Comparison of ENCODE assay signal across 6 cellular contexts in the genomic region with DNA sequence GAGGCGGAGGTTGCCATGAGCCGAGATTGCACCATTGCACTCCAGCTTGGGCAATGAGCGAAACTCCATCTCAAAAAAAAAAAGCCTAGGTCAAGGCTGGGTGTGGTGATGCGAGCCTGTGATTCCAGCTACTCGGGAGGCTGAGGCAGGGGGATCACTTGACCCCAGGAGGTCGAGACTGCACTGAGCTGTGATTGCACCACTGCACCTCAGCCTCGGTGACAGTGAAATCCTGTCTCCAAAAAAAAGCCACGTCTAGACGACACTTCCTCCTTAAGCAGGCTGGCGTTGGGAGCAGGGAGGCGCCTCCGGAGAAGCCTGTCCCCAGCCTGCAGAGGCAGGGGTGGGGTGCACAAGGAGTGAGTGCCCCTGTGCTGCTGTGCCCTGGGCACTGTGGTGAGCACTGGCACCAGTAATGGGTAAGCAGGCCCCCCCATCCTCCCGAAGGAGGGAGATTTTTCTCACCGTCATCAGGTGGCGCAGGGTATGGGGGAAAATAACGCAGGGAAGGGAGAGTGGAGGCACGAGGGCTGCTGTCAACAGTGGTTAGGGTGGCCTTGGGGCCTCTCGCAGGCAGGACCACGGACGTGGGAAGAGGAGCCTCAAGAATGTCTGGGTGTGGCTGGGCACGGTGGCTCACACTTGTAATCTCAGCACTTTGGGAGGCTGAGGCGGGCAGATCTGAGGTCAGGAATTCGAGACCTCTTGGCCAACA. TPM values are rescaled to one million over a fixed set of nuclear protein-coding genes. Genes with fewer than 3 reads are reported as not detected.
A peak's percentile ranks its signal among the peaks of the same experiment; 100 is the strongest.
DNase-seq lines count a peak whose midpoint lies in the region; ATAC-seq and TF ChIP-seq lines count a peak whose summit lies in the region.

No MANE protein-coding gene starts in this region.

- ATAC-seq in HG02588 (IDR thresholded peaks at IDR 0.05; ENCODE audit: unreplicated experiment) (no peak), HG03460 (IDR thresholded peaks at IDR 0.05; ENCODE audit: unreplicated experiment) (no peak), HG02642 (IDR thresholded peaks at IDR 0.05; ENCODE audit: poor library complexity, unreplicated experiment) (no peak)

- peak; percentile 69 for DNase-seq in stimulated activated naive CD4-positive, alpha-beta T cell treated with Interleukin-2 at 50 U/mL for 16 hours (lab: John Stamatoyannopoulos, UW)
- no peak for DNase-seq in stimulated activated naive CD4-positive, alpha-beta T cell (lab: John Stamatoyannopoulos, UW)
- no peak for DNase-seq in chondrocyte (ENCODE audit: low spot score)

- no peaks in the 10 kb centered on the region for H3K27me3 Mint-ChIP-seq in chondrocyte (ENCODE audit: low read depth)

- no peak overlapping the region for H3K4me3 Mint-ChIP-seq in chondrocyte (ENCODE audit: unreplicated experiment)

- peak overlapping the region; percentile 78 for H3K27ac Mint-ChIP-seq in chondrocyte (ENCODE audit: unreplicated experiment)

- H3K9me3 Mint-ChIP-seq in chondrocyte (ENCODE audit: low read depth) = no peaks in the 10 kb centered on the region

- H3K36me3 Mint-ChIP-seq in chondrocyte (ENCODE audit: low read depth) = peaks cover 14% of the 10 kb centered on the region

- H3K4me1 Mint-ChIP-seq in chondrocyte (ENCODE audit: low read depth) = peaks cover 15% of the 10 kb centered on the region

- TF ChIP-seq CTCF in chondrocyte (IDR thresholded peaks at IDR 0.05) = no peak

RNA-seq across cellular contexts. Expression of gene P2RY11, which starts 0.7 kb away (rescaled TPM):
- total RNA-seq in chondrocyte = 9.5 to 13.5 TPM (median 10.4 TPM) in 3 replicates

RNA-seq across cellular contexts. Expression of gene PPAN, which starts 6.0 kb away (rescaled TPM):
- 28.2 to 33.1 TPM (median 31.0 TPM) in 3 replicates for total RNA-seq in chondrocyte

RNA-seq across cellular contexts. Expression of gene EIF3G, which starts 7.5 kb away (rescaled TPM):
- 145 to 149 TPM (median 146 TPM) in 3 replicates for total RNA-seq in chondrocyte

RNA-seq across cellular contexts. Expression of gene ANGPTL6, which starts 9.7 kb away (rescaled TPM):
- 0.45 to 0.46 TPM in 2 of 3 replicates, not detected in the other for total RNA-seq in chondrocyte

RNA-seq across cellular contexts. Expression of gene SHFL, which starts 26.1 kb away (rescaled TPM):
- total RNA-seq in chondrocyte = 15.8 to 21.8 TPM (median 19.9 TPM) in 3 replicates
